Comparison of ENCODE assay signal across 8 cellular contexts in genomic region chr6:35687658-35688604, GRCh38. TPM values are rescaled to one million over a fixed set of nuclear protein-coding genes. Genes with fewer than 3 reads are reported as not detected.
DNase-seq lines count a peak whose midpoint lies in the region; ATAC-seq and TF ChIP-seq lines count a peak whose summit lies in the region.

No MANE protein-coding gene starts in this region.

- H3K4me1 ChIP-seq in duodenal mucosa (ENCODE audit: control insufficient read depth in 1 of 2, insufficient read depth in 2 of 2, low read length in 2 of 2) (peaks cover 3 to 9% of the 10 kb centered on the region in 2 donors), lung (ENCODE audit: control insufficient read depth in 2 of 2, insufficient read depth in 2 of 2, low read length in 2 of 2) (peaks cover 3 to 11% of the 10 kb centered on the region in 2 donors)

- no peaks in the 10 kb centered on the region for H3K9me3 Mint-ChIP-seq in activated CD4-positive, alpha-beta T cell treated with anti-CD3 and anti-CD28 coated beads, Interleukin-2, amount 10 ng/mL, durations not matched to agents 24 days and 14 days

- peak overlapping the region; percentile 91 to 94 for H3K9ac ChIP-seq in duodenal mucosa (ENCODE audit: low read depth in 1 of 2, low read length in 2 of 2)

- DNase-seq in NCI-H146 treated with DMSO at 0.1 percent for 48 hours (lab: John Stamatoyannopoulos, UW; ENCODE audit: unreplicated experiment) = peak; percentile 7
- peak; percentile 89 for DNase-seq in activated CD4-positive, alpha-beta T cell treated with anti-CD3 and anti-CD28 coated beads, Interleukin-2, amount 10 ng/mL, durations not matched to agents 24 days and 14 days
- peak; percentile 67 for DNase-seq in lung (ENCODE audit: low spot score)
- DNase-seq in stimulated activated CD4-positive, alpha-beta T cell treated with anti-CD3 and anti-CD28 coated beads, TNF-alpha, amount 100 ng/mL, for 4 hours (ENCODE audit: low read depth in 3 of 3) = peak; percentile 15 to 22 (median 19)
- DNase-seq in cerebellum (ENCODE audit: low spot score) = no peak

- H3K4me3 ChIP-seq in duodenal mucosa (ENCODE audit: low read depth in 1 of 2, low read length in 2 of 2) = peak overlapping the region; percentile 93 to 97
- peak overlapping the region; percentile 83 for H3K4me3 ChIP-seq in lung

- intact Hi-C loops in activated CD4-positive, alpha-beta T cell treated with anti-CD3 and anti-CD28 coated beads, Interleukin-2, amount 10 ng/mL, durations not matched to agents 24 days and 14 days (cut with micrococcal nuclease) = loop anchor here (1.0 to 5.0 kb wide), 7 partner anchors 19 to 105 kb away; no protein-coding TSS in a partner anchor

- H3K4me1 Mint-ChIP-seq in activated CD4-positive, alpha-beta T cell treated with anti-CD3 and anti-CD28 coated beads, Interleukin-2, amount 10 ng/mL, durations not matched to agents 24 days and 14 days = peaks cover 17% of the 10 kb centered on the region

- H3K27ac ChIP-seq in duodenal mucosa (ENCODE audit: low read depth, low read length) (peak overlapping the region; percentile 60), lung (ENCODE audit: low read depth in 1 of 2, low read length in 1 of 2) (peak overlapping the region; percentile 97 to 100)

- peak overlapping the region; percentile 93 for H3K4me3 Mint-ChIP-seq in activated CD4-positive, alpha-beta T cell treated with anti-CD3 and anti-CD28 coated beads, Interleukin-2, amount 10 ng/mL, durations not matched to agents 24 days and 14 days

- H3K27me3 ChIP-seq in duodenal mucosa (ENCODE audit: control insufficient read depth in 1 of 2, insufficient read depth in 2 of 2, low read length in 2 of 2) (no peaks in the 10 kb centered on the region), lung (ENCODE audit: control insufficient read depth, insufficient read depth) (no peaks in the 10 kb centered on the region)

- peak overlapping the region; percentile 92 for H3K27ac Mint-ChIP-seq in activated CD4-positive, alpha-beta T cell treated with anti-CD3 and anti-CD28 coated beads, Interleukin-2, amount 10 ng/mL, durations not matched to agents 24 days and 14 days

- WGBS in lung, 2 donors = 0 to 1% methylated on average over 92 to 100 of the region's 100 CpGs

- H3K36me3 Mint-ChIP-seq in activated CD4-positive, alpha-beta T cell treated with anti-CD3 and anti-CD28 coated beads, Interleukin-2, amount 10 ng/mL, durations not matched to agents 24 days and 14 days (ENCODE audit: low read depth) = peaks cover 2% of the 10 kb centered on the region

- H3K27me3 Mint-ChIP-seq in activated CD4-positive, alpha-beta T cell treated with anti-CD3 and anti-CD28 coated beads, Interleukin-2, amount 10 ng/mL, durations not matched to agents 24 days and 14 days = no peaks in the 10 kb centered on the region

- TF ChIP-seq POLR2A in GM18505 (IDR thresholded peaks at IDR 0.05; ENCODE audit: borderline replicate concordance, extremely low read depth, insufficient read depth, insufficient read length) = peak; percentile 27

- H3K9me3 ChIP-seq in duodenal mucosa (ENCODE audit: control insufficient read depth in 1 of 2, low read length in 2 of 2) (no peaks in the 10 kb centered on the region), lung (ENCODE audit: control insufficient read depth in 2 of 2, insufficient read depth in 1 of 2, low read length in 1 of 2) (no peaks in the 10 kb centered on the region)

- ATAC-seq in GM18505 (IDR thresholded peaks at IDR 0.05; ENCODE audit: unreplicated experiment) = peak; percentile 40
- ATAC-seq in HG02678 (IDR thresholded peaks at IDR 0.05; ENCODE audit: unreplicated experiment) = peak; percentile 35
- no peak for ATAC-seq in lung (ENCODE audit: insufficient read depth, low FRiP score)

- no peak for TF ChIP-seq CTCF in lung (IDR thresholded peaks at IDR 0.05; ENCODE audit: control extremely low read depth, extremely low read depth)

- peaks cover 0 to 4% of the 10 kb centered on the region in 2 donors for H3K36me3 ChIP-seq in duodenal mucosa (ENCODE audit: control insufficient read depth in 1 of 2, insufficient read depth in 2 of 2, low read length in 2 of 2)
- H3K36me3 ChIP-seq in lung (ENCODE audit: control insufficient read depth in 2 of 2, insufficient read depth in 2 of 2, low read length in 2 of 2) = peaks cover 0 to 4% of the 10 kb centered on the region in 2 donors

RNA-seq across cellular contexts. Expression of gene FKBP5, which starts 0.8 kb away (rescaled TPM):
- 85.0 and 85.1 TPM in 2 replicates for total RNA-seq in activated CD4-positive, alpha-beta T cell treated with anti-CD3 and anti-CD28 coated beads, Interleukin-2, amount 10 ng/mL, durations not matched to agents 24 days and 14 days
- 100 to 1,000 TPM in 1 of 2 donors, 10 to 100 TPM in 1; 25.9 to 184 TPM for total RNA-seq in lung
- 100 to 1,000 TPM in 1 of 2 donors, 10 to 100 TPM in 1; 27.7 to 245 TPM for polyA plus RNA-seq in lung
- 4.6 TPM for total RNA-seq in cerebellum

RNA-seq across cellular contexts. Expression of gene ARMC12, which starts 48.9 kb away (rescaled TPM):
- total RNA-seq in activated CD4-positive, alpha-beta T cell treated with anti-CD3 and anti-CD28 coated beads, Interleukin-2, amount 10 ng/mL, durations not matched to agents 24 days and 14 days = 0.58 and 0.64 TPM in 2 replicates
- total RNA-seq in lung (under 1 TPM; 0.20 to 0.52 TPM), cerebellum (0.54 TPM)
- polyA plus RNA-seq in lung = 1 to 10 TPM; 1.0 to 1.1 TPM
